ENCODE assay signal across 14 cellular contexts in the genomic region with DNA sequence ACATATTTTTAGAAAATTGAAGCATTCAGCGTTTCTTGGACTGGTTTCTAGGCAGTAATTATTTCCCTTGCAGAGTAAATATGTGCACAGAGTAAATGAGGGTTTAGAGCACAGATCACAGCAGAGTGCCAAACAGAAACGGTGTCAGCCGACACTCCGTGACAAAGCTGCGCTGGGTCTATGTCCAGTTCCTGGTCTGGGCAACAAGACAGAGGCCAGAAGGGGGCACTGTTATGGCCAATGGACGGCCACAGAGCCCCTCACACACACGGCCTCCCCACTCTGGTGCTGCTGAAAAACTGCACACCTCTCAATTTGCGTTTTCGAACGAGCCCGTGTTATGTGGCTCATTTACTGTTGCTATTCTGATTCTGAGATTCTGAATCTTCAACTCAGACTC.
DNase-seq lines count a peak whose midpoint lies in the region; ATAC-seq, FAIRE-seq and TF ChIP-seq lines count a peak whose summit lies in the region.
"Had no signal": no experiment of that assay in that cellular context is flagged by ENCODE, and none has a peak within 500 bp of the region (broad histone marks: within the 10 kb centered on the region; RNA-seq: fewer than 3 reads in every experiment).

No MANE protein-coding gene starts in this region.

- ATAC-seq in K562 (peak; percentile 73), left lobe of liver (peak; percentile 51)

- no peak for TF ChIP-seq EP300 in K562 (IDR thresholded peaks at IDR 0.05; ENCODE audit: low read length)

- H3K9me1 ChIP-seq in K562 (ENCODE audit: control insufficient read depth, insufficient read depth, low read length): no peaks in the 10 kb centered on the region

- no peak overlapping the region for H2AFZ ChIP-seq in K562 (ENCODE audit: low read depth, low read length)

- H3K4me3 ChIP-seq in LNCaP clone FGC (ENCODE audit: low read depth, low read length) (peak overlapping the region; percentile 5; the same call in 1 of the 2 replicates), K562 (no peak overlapping the region)

- TF ChIP-seq CTCF in LNCaP clone FGC (IDR thresholded peaks at IDR 0.05; ENCODE audit: control insufficient read depth, extremely low read depth, insufficient read depth) (peak; percentile 64), K562 (IDR thresholded peaks at IDR 0.05 in 2 of 3, conservative IDR thresholded peaks at IDR 0.05 in 1 of 3; ENCODE audit: insufficient read depth in 2 of 3, low read depth in 1 of 3, low read length in 3 of 3) (peak; percentile 29 to 43 (median 33); a peak in 4 of 6 replicates)

- 0 out of 4 replicates have a peak, but pooled peaks of 1 of the 2 experiments have one; percentile 5 for TF ChIP-seq RAD21 in K562 (CRISPR knock-in tag; conservative IDR thresholded peaks at IDR 0.05 in 1 of 2, IDR thresholded peaks at IDR 0.05 in 1 of 2)

- H3K27ac ChIP-seq in K562 (ENCODE audit: extremely low read depth, low read depth, low read length): no peak overlapping the region

- DNase-seq in Ammon's horn (ENCODE audit: low spot score) (peak; percentile 38), LNCaP clone FGC (ENCODE audit: low read depth) (no peak), K562 (ENCODE audit: extremely low read depth in 1 of 4, low spot score in 3 of 4) (peak in 1 of 4 experiments; percentile 17), left lobe of liver (ENCODE audit: low spot score) (no peak), GM12891 (ENCODE audit: insufficient read length, low spot score) (no peak), posterior vena cava (ENCODE audit: low spot score) (no peak), middle frontal gyrus (ENCODE audit: extremely low spot score, low spot score) (no peak)
- no peak for DNase-seq in activated CD8-positive, alpha-beta memory T cell treated with anti-CD3 and anti-CD28 coated beads, Interleukin-2, amount 50 U/mL, for 48 hours
- DNase-seq: activated CD4-positive, alpha-beta T cell treated with anti-CD3 and anti-CD28 coated beads for 4 hours; CD4-positive, alpha-beta memory T cell; HCEC 1CT; KBM-7; NCI-H524; stimulated activated CD4-positive, alpha-beta T cell treated with anti-CD3 and anti-CD28 coated beads, Interleukin-12 subunit alpha, Interleukin-12 subunit beta, amount 100 ng/mL, for 4 hours had no signal

- POLR2A ChIA-PET in K562 (lab: Yijun Ruan, JAX): no interaction called here

- H4K20me1 ChIP-seq in K562 (replicated peaks; ENCODE audit: control insufficient read depth, insufficient read depth, low read length): no peaks in the 10 kb centered on the region

- TF ChIP-seq POLR2A in K562 (conservative IDR thresholded peaks at IDR 0.05) (no peak), GM12891 (IDR thresholded peaks at IDR 0.05; ENCODE audit: low read depth, low read length) (no peak)

- no peak for FAIRE-seq in K562 (lab: Jason Lieb, UNC)
- FAIRE-seq in GM12891 (lab: Jason Lieb, UNC): no peak

- no peaks in the 10 kb centered on the region for H3K79me2 ChIP-seq in K562 (ENCODE audit: control insufficient read depth, insufficient read depth, low read length)

- CTCF ChIA-PET in K562 (lab: Yijun Ruan, JAX; ENCODE audit: low intra/inter-chr PET ratio): no interaction called here

- WGBS in K562 (ENCODE audit: insufficient coverage, low coverage, missing lambda C conversion rate): 11% methylated on average over 10 of the region's 11 CpGs

- intact Hi-C loops in K562 (cut with micrococcal nuclease) (no loop called here), posterior vena cava (cut with DNase I) (no loop called here)

- H3K9me3 ChIP-seq in K562 (replicated peaks; ENCODE audit: control insufficient read depth, insufficient read depth, low read depth, low read length): no peaks in the 10 kb centered on the region

- H3K36me3 ChIP-seq in K562 (ENCODE audit: control insufficient read depth, insufficient read depth, low read length): no peaks in the 10 kb centered on the region

- H3K4me2 ChIP-seq in K562 (ENCODE audit: insufficient read depth, low read length): no peak overlapping the region

- H3K9ac ChIP-seq in K562 (ENCODE audit: insufficient read depth in 1 of 2, low read depth in 2 of 2, low read length in 2 of 2): no peak overlapping the region

- in situ Hi-C loops in K562 (cut with MboI): no loop called here

- no peaks in the 10 kb centered on the region; a peak in 1 of 5 replicates for H3K4me1 ChIP-seq in K562 (replicated peaks in 1 of 2; ENCODE audit: control insufficient read depth in 2 of 2, insufficient read depth in 2 of 2, low read length in 2 of 2)

- BruUV-seq in K562 (replicated peaks; lab: Mats Ljungman, UMichigan): no TSS peak

- H3K27me3 ChIP-seq in K562 (ENCODE audit: control insufficient read depth in 2 of 2, insufficient read depth in 2 of 2, low read length in 2 of 2): no peaks in the 10 kb centered on the region

TF ChIP-seq in K562, 482 proteins besides CTCF, POLR2A, EP300 and RAD21 (continues in another document):
- TF ChIP-seq MECOM (CRISPR knock-in tag; IDR thresholded peaks at IDR 0.05) (no peak), POLR3G (IDR thresholded peaks at IDR 0.05; ENCODE audit: extremely low read depth, insufficient read length, insufficient replicate concordance) (no peak), POLR2B (IDR thresholded peaks at IDR 0.05; ENCODE audit: low read depth, partially characterized antibody) (no peak), SRSF7 (optimal IDR thresholded peaks at IDR 0.05; ENCODE audit: low read depth, low read length) (no peak), LCOR (CRISPR knock-in tag; IDR thresholded peaks at IDR 0.05) (no peak), KDM5B (IDR thresholded peaks at IDR 0.05; ENCODE audit: insufficient replicate concordance, low read depth, low read length) (no peak), MED1 (CRISPR knock-in tag; IDR thresholded peaks at IDR 0.05; ENCODE audit: borderline replicate concordance) (no peak), MCM3 (IDR thresholded peaks at IDR 0.05) (no peak), SMC3 (conservative IDR thresholded peaks at IDR 0.05; ENCODE audit: insufficient read depth, low read depth, low read length) (no peak), NCOA6 (IDR thresholded peaks at IDR 0.05) (no peak), SAFB (IDR thresholded peaks at IDR 0.05; ENCODE audit: borderline replicate concordance, low read depth, low read length) (no peak), RBM22 (IDR thresholded peaks at IDR 0.05; ENCODE audit: low read depth, low read length, poor library complexity, severe bottlenecking) (no peak)
- TF ChIP-seq, protein P1, sequence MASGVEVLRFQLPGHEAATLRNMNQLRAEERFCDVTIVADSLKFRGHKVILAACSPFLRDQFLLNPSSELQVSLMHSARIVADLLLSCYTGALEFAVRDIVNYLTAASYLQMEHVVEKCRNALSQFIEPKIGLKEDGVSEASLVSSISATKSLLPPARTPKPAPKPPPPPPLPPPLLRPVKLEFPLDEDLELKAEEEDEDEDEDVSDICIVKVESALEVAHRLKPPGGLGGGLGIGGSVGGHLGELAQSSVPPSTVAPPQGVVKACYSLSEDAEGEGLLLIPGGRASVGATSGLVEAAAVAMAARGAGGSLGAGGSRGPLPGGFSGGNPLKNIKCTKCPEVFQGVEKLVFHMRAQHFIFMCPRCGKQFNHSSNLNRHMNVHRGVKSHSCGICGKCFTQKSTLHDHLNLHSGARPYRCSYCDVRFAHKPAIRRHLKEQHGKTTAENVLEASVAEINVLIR (CRISPR knock-in tag; IDR thresholded peaks at IDR 0.05): no peak

TF ChIP-seq in GM12891, 5 proteins besides CTCF, POLR2A, EP300 and RAD21:
- TF ChIP-seq TAF1 (IDR thresholded peaks at IDR 0.05; ENCODE audit: low read depth, low read length) (no peak), SPI1 (IDR thresholded peaks at IDR 0.05; ENCODE audit: low read depth, low read length) (no peak), POLR2AphosphoS5 (IDR thresholded peaks at IDR 0.05; ENCODE audit: low read depth, low read length) (no peak), PAX5 (IDR thresholded peaks at IDR 0.05; ENCODE audit: insufficient read depth, low read length, severe bottlenecking) (no peak), POU2F2 (IDR thresholded peaks at IDR 0.05; ENCODE audit: low read depth, low read length) (no peak)
